Comparison of ENCODE assay signal across 13 cellular contexts in the genomic region with DNA sequence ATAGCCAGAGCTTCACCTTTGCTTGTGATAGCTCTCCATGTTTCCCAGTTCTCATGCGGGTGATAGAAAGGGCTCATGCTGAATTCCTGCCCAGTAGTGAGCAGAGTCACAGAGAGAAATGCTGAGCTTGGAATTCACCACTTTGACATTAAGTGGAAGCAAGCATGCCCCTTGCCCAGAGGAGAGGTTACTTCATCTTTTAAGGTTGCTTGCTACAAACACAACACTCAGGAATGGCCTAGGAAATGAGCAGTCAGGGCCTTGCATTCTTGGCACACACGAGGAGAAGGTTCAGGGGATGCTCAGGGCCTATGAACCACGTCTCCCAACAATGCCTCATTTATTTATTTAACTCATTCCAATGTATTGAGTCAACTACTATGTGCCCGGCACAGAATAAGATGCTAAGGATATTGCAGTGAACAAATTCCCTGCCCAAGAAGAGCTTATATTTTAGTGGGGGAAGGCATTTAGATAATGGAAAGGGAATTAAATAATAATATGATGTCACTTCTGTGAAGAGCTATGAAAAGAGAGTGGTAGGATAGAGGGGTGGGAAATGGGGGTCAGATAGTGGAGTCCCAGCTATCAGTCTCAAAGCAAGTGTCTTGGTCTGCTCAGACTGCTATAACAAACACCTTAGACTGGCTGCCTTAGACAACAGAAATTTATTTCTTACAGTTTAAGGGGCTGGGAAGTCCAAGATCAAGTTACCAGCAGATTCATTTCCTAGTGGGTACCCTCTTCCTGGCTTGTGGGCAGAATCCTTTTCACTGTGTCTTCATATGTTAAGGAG. TPM values are rescaled to one million over a fixed set of nuclear protein-coding genes. Genes with fewer than 3 reads are reported as not detected.
DNase-seq lines count a peak whose midpoint lies in the region; ATAC-seq and TF ChIP-seq lines count a peak whose summit lies in the region.
"Had no signal": no experiment of that assay in that cellular context is flagged by ENCODE, and none has a peak within 500 bp of the region (broad histone marks: within the 10 kb centered on the region; RNA-seq: fewer than 3 reads in every experiment).

No MANE protein-coding gene starts in this region.

- H3K4me3 Mint-ChIP-seq in Calu3 (ENCODE audit: low read depth, unreplicated experiment): no peak overlapping the region
- no peak overlapping the region for H3K4me3 Mint-ChIP-seq in endodermal cell
- H3K4me3 Mint-ChIP-seq in activated CD4-positive, alpha-beta T cell treated with anti-CD3 and anti-CD28 coated beads, Interleukin-2, amount 10 ng/mL, durations not matched to agents 7 days and 5 days: no peak overlapping the region
- H3K4me3 Mint-ChIP-seq: T-helper 17 cell had no signal

- H3K36me3 ChIP-seq in mesodermal cell (ENCODE audit: control insufficient read depth, insufficient read depth, low read length) (no peaks in the 10 kb centered on the region), endodermal cell (ENCODE audit: control insufficient read depth, insufficient read depth, low read length) (no peaks in the 10 kb centered on the region)

- intact Hi-C loops in Calu3 (cut with micrococcal nuclease; ENCODE audit: unreplicated experiment): no loop called here

- ATAC-seq in HG02798 (IDR thresholded peaks at IDR 0.05; ENCODE audit: poor library complexity, unreplicated experiment): no peak
- ATAC-seq: T-helper 17 cell had no signal

- H3K9me3 Mint-ChIP-seq in Calu3 (ENCODE audit: low read depth, unreplicated experiment): no peaks in the 10 kb centered on the region
- H3K9me3 Mint-ChIP-seq in endodermal cell: peaks cover 12% of the 10 kb centered on the region
- H3K9me3 Mint-ChIP-seq in activated CD4-positive, alpha-beta T cell treated with anti-CD3 and anti-CD28 coated beads, Interleukin-2, amount 10 ng/mL, durations not matched to agents 7 days and 5 days: no peaks in the 10 kb centered on the region

- H3K27me3 ChIP-seq in endodermal cell (ENCODE audit: control insufficient read depth, insufficient read depth, low read length, poor library complexity, severe bottlenecking): peaks cover 40% of the 10 kb centered on the region

- H3K4me3 ChIP-seq in choroid plexus epithelial cell (ENCODE audit: low read depth, low read length): no peak overlapping the region
- H3K4me3 ChIP-seq in mesodermal cell (ENCODE audit: extremely low read depth, insufficient read depth, low read length, poor library complexity, severe bottlenecking): no peak overlapping the region
- H3K4me3 ChIP-seq in endodermal cell (ENCODE audit: low read length): no peak overlapping the region

- no TSS peak for BruUV-seq in Calu3 (replicated peaks; lab: Mats Ljungman, UMichigan)

- DNase-seq in Calu3 (peak; percentile 21), NCI-H460 (ENCODE audit: extremely low read depth, low read depth) (peak; percentile 49), choroid plexus epithelial cell (ENCODE audit: low read depth) (peak; percentile 98), NCI-H146 treated with DMSO at 0.1 percent for 48 hours (lab: John Stamatoyannopoulos, UW; ENCODE audit: unreplicated experiment) (no peak), endodermal cell (no peak)
- no peak for DNase-seq in activated CD4-positive, alpha-beta T cell treated with anti-CD3 and anti-CD28 coated beads, Interleukin-2, amount 10 ng/mL, durations not matched to agents 7 days and 5 days
- DNase-seq: activated CD8-positive, alpha-beta memory T cell treated with anti-CD3 and anti-CD28 coated beads, Interleukin-2, amount 50 U/mL, for 48 hours; DMS 273 treated with DMSO at 0.1 percent for 48 hours; MM.1S; NCI-H69; T-helper 17 cell had no signal

- 37 to 88% methylated on average over 1 to 2 of the region's 4 CpGs for WGBS in mesodermal cell (ENCODE audit: insufficient coverage in 2 of 2), 2 experiments
- 67 to 80% methylated on average over 3 to 4 of the region's 4 CpGs for WGBS in endodermal cell (ENCODE audit: insufficient coverage in 1 of 2, insufficient read length in 1 of 2), 2 experiments

- CTCF ChIA-PET in Calu3 (lab: Charles Lee): interaction anchor here (0.6 kb wide), 1 partner anchor 42 kb away, joined by 3 read pairs; a partner anchor contains a TSS
- CTCF ChIA-PET in activated CD4-positive, alpha-beta T cell treated with anti-CD3 and anti-CD28 coated beads, Interleukin-2, amount 10 ng/mL, durations not matched to agents 7 days and 5 days (lab: Charles Lee): no interaction called here

- H3K9ac ChIP-seq in endodermal cell (ENCODE audit: extremely low read depth, low read length, poor library complexity, severe bottlenecking): no peak overlapping the region

- H3K36me3 Mint-ChIP-seq in Calu3 (ENCODE audit: insufficient read depth, unreplicated experiment): no peaks in the 10 kb centered on the region
- no peaks in the 10 kb centered on the region for H3K36me3 Mint-ChIP-seq in endodermal cell (ENCODE audit: low read depth)
- no peaks in the 10 kb centered on the region for H3K36me3 Mint-ChIP-seq in activated CD4-positive, alpha-beta T cell treated with anti-CD3 and anti-CD28 coated beads, Interleukin-2, amount 10 ng/mL, durations not matched to agents 7 days and 5 days (ENCODE audit: low read depth)

- H3K9me3 ChIP-seq in mesodermal cell (ENCODE audit: control insufficient read depth, low read length) (no peaks in the 10 kb centered on the region), endodermal cell (ENCODE audit: control insufficient read depth, low read length) (peaks cover 10% of the 10 kb centered on the region)

- TF ChIP-seq CTCF in Calu3 (IDR thresholded peaks at IDR 0.05; ENCODE audit: unreplicated experiment) (no peak), choroid plexus epithelial cell (conservative IDR thresholded peaks at IDR 0.05; ENCODE audit: low read depth, low read length) (no peak), endodermal cell (conservative IDR thresholded peaks at IDR 0.05) (no peak)

- peaks cover 13% of the 10 kb centered on the region for H3K4me1 Mint-ChIP-seq in Calu3 (ENCODE audit: low read depth, unreplicated experiment)
- peaks cover 35% of the 10 kb centered on the region for H3K4me1 Mint-ChIP-seq in endodermal cell
- H3K4me1 Mint-ChIP-seq in activated CD4-positive, alpha-beta T cell treated with anti-CD3 and anti-CD28 coated beads, Interleukin-2, amount 10 ng/mL, durations not matched to agents 7 days and 5 days: no peaks in the 10 kb centered on the region
- H3K4me1 Mint-ChIP-seq: T-helper 17 cell had no signal

- H3K27me3 Mint-ChIP-seq in Calu3 (ENCODE audit: unreplicated experiment): peaks cover 28% of the 10 kb centered on the region
- peaks cover 68% of the 10 kb centered on the region for H3K27me3 Mint-ChIP-seq in endodermal cell (ENCODE audit: insufficient read depth)
- H3K27me3 Mint-ChIP-seq in activated CD4-positive, alpha-beta T cell treated with anti-CD3 and anti-CD28 coated beads, Interleukin-2, amount 10 ng/mL, durations not matched to agents 7 days and 5 days: peaks cover 9% of the 10 kb centered on the region

- H3K27ac Mint-ChIP-seq in Calu3 (ENCODE audit: unreplicated experiment) (no peak overlapping the region), endodermal cell (no peak overlapping the region)
- H3K27ac Mint-ChIP-seq in activated CD4-positive, alpha-beta T cell treated with anti-CD3 and anti-CD28 coated beads, Interleukin-2, amount 10 ng/mL, durations not matched to agents 7 days and 5 days: no peak overlapping the region
- H3K27ac Mint-ChIP-seq: T-helper 17 cell had no signal

- POLR2A ChIA-PET in activated CD4-positive, alpha-beta T cell treated with anti-CD3 and anti-CD28 coated beads, Interleukin-2, amount 10 ng/mL, durations not matched to agents 7 days and 5 days (lab: Charles Lee): no interaction called here

- H3K27ac ChIP-seq in mesodermal cell (ENCODE audit: low read depth, low read length, severe bottlenecking) (peak overlapping the region; percentile 67), endodermal cell (ENCODE audit: low read depth, low read length) (no peak overlapping the region)

- H3K4me1 ChIP-seq in mesodermal cell (ENCODE audit: control insufficient read depth, insufficient read depth, low read length, poor library complexity, severe bottlenecking): peaks cover 8% of the 10 kb centered on the region
- H3K4me1 ChIP-seq in endodermal cell (ENCODE audit: control insufficient read depth, insufficient read depth, low read length): peaks cover 11% of the 10 kb centered on the region

RNA-seq across cellular contexts. Expression of a gene that starts 42.1 kb away (rescaled TPM):
- total RNA-seq in Calu3 (2022) (106 and 114 TPM in 2 replicates), endodermal cell (10 to 100 TPM; 63.6 to 70.4 TPM)
- 99.6 and 106 TPM in 2 replicates for total RNA-seq in NCI-H460 (2014; rRNA removed; shearing (Covaris generic))
- polyA plus RNA-seq in NCI-H460 (2014; cell fraction: nucleus; rRNA removed): 81.3 and 89.2 TPM in 2 replicates
- polyA plus RNA-seq in mesodermal cell (2013, experiment 1 of 2): 50.4 TPM
- polyA plus RNA-seq in mesodermal cell (2013, experiment 2 of 2): 58.8 TPM
- polyA plus RNA-seq in endodermal cell (2013, experiment 1 of 2): 51.9 TPM
- polyA plus RNA-seq in endodermal cell (2013, experiment 2 of 2): 54.8 TPM
- 10 to 100 TPM; 80.7 to 93.9 TPM for total RNA-seq in activated CD4-positive, alpha-beta T cell treated with anti-CD3 and anti-CD28 coated beads, Interleukin-2, amount 10 ng/mL, durations not matched to agents 7 days and 5 days

Comparison
In these comparisons a context has a peak if more than half of its experiments do, and no peak if none do; other contexts are left out.
1. DNase-seq: peak in Calu3 (single experiment), NCI-H460 (single experiment) and choroid plexus epithelial cell (single experiment); none in NCI-H146 treated with DMSO at 0.1 percent for 48 hours (single experiment), endodermal cell (single experiment) and activated CD4-positive, alpha-beta T cell treated with anti-CD3 and anti-CD28 coated beads, Interleukin-2, amount 10 ng/mL, durations not matched to agents 7 days and 5 days (single experiment).